6 cellular contexts compared by ENCODE assay signal in the genomic region with DNA sequence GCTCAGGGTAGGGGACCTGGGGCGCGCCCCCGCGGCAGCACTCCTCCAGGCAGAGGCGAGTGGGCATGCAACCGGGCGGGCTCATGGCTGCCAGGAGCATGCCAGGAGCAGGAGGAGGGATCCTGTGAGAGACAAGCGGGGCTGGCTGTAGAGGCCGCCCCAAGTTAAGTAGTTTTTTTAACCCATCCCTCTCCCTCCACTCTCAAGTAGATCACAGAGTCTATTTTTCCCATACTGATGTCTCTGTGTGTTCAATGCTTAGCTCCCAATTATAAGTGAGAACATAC. TPM values are rescaled to one million over a fixed set of nuclear protein-coding genes. Genes with fewer than 3 reads are reported as not detected.
"Had no signal": no experiment of that assay in that cellular context is flagged by ENCODE, and none has a peak within 500 bp of the region (broad histone marks: within the 10 kb centered on the region; RNA-seq: fewer than 3 reads in every experiment).

No MANE protein-coding gene starts in this region.

RNA-seq across cellular contexts. Expression of gene TRIM43, which starts 49.4 kb away (rescaled TPM):
- total RNA-seq: K562, M059J, PC-3, RPMI7951, SJCRH30, SK-MEL-5 had no signal
- polyA plus RNA-seq: K562 had no signal
